In genomic region chr2:132420776-132421175, GRCh38 we compare ENCODE assay signal across 23 cellular contexts. TPM values are rescaled to one million over a fixed set of nuclear protein-coding genes. Genes with fewer than 3 reads are reported as not detected.
A peak's percentile ranks its signal among the peaks of the same experiment; 100 is the strongest.
DNase-seq lines count a peak whose midpoint lies in the region; ATAC-seq and TF ChIP-seq lines count a peak whose summit lies in the region.
"Had no signal": no experiment of that assay in that cellular context is flagged by ENCODE, and none has a peak within 500 bp of the region (broad histone marks: within the 10 kb centered on the region; RNA-seq: fewer than 3 reads in every experiment).

No MANE protein-coding gene starts in this region.

- in situ Hi-C loops in IMR-90 (cut with MboI; ENCODE audit: low sequenced_read_pairs): no loop called here

- POLR2A ChIA-PET in IMR-90 (lab: Charles Lee; ENCODE audit: unreplicated experiment): no interaction called here

- H4K8ac ChIP-seq in IMR-90 (ENCODE audit: low read depth in 2 of 2, low read length in 2 of 2): no peak overlapping the region

- DNase-seq in IMR-90 (no peak), SK-N-MC (ENCODE audit: low read depth, low spot score) (no peak), fibroblast of peridontal ligament (ENCODE audit: extremely low read depth) (peak; percentile 23), smooth muscle cell (lab: John Stamatoyannopoulos, UW; ENCODE audit: unreplicated experiment) (no peak), SW 1271 (lab: John Stamatoyannopoulos, UW) (no peak), cardiac septum (ENCODE audit: low spot score) (no peak)
- DNase-seq: activated CD4-positive, alpha-beta T cell treated with anti-CD3 and anti-CD28 coated beads for 4 hours; activated effector memory CD4-positive, alpha-beta T cell treated with Interleukin-2 at 50 U/mL for 16 hours; activated naive CD8-positive, alpha-beta T cell treated with anti-CD3 and anti-CD28 coated beads for 36 hours; CD4-positive, CD25-positive, alpha-beta regulatory T cell; cerebellar nuclear complex; EL; GOT3; heart left ventricle; MV-4-11; NCI-H510A; Peyer's patch; posterior cingulate gyrus; right cardiac atrium; stimulated activated naive CD4-positive, alpha-beta T cell; T-helper 2 cell had no signal

- dilution Hi-C loops in IMR-90 (cut with HindIII; ENCODE audit: low sequenced_read_pairs, unreplicated experiment): no loop called here

- H4K20me1 ChIP-seq in IMR-90 (ENCODE audit: insufficient read depth, low read length) (no peaks in the 10 kb centered on the region), smooth muscle cell (ENCODE audit: low read depth) (no peaks in the 10 kb centered on the region)

- no peak overlapping the region for H4K91ac ChIP-seq in IMR-90 (ENCODE audit: insufficient read depth, low read depth, low read length)

- H3K9me3 ChIP-seq in IMR-90 (ENCODE audit: control insufficient read depth, insufficient read depth, low read length): no peaks in the 10 kb centered on the region
- H3K9me3 ChIP-seq in SK-N-MC (ENCODE audit: low read depth, low read length): no peaks in the 10 kb centered on the region
- H3K9me3 ChIP-seq in smooth muscle cell (replicated peaks; ENCODE audit: low read depth): no peaks in the 10 kb centered on the region
- H3K9me3 ChIP-seq: heart left ventricle, Peyer's patch had no signal

- H3K9me1 ChIP-seq in IMR-90 (ENCODE audit: insufficient read depth, low read length): peaks cover 11% of the 10 kb centered on the region; the same call in 1 of the 2 replicates

- no peak overlapping the region for H3K56ac ChIP-seq in IMR-90 (ENCODE audit: extremely low read depth, insufficient read depth, low read length)

- no peaks in the 10 kb centered on the region for H3K27me3 ChIP-seq in IMR-90 (ENCODE audit: control insufficient read depth, insufficient read depth, low read length)
- H3K27me3 ChIP-seq in smooth muscle cell (ENCODE audit: low read depth): peaks cover 7% of the 10 kb centered on the region
- H3K27me3 ChIP-seq: Peyer's patch had no signal

- no peak overlapping the region for H2BK20ac ChIP-seq in IMR-90 (ENCODE audit: low read depth, low read length)

- 0 out of 2 replicates have a peak overlapping the region, but pooled peaks have one; percentile 8 for H3K14ac ChIP-seq in IMR-90 (replicated peaks; ENCODE audit: low read depth, low read length)

- no peak overlapping the region; the same call in 1 of the 2 replicates for H3K23ac ChIP-seq in IMR-90 (ENCODE audit: low read depth, low read length)

- intact Hi-C loops in IMR-90 (cut with micrococcal nuclease): no loop called here
- intact Hi-C loops in cardiac septum (cut with DNase I): no loop called here

- no peak overlapping the region for H2BK5ac ChIP-seq in IMR-90 (ENCODE audit: low read depth, low read length, poor library complexity, severe bottlenecking)

- no peak overlapping the region for H2AK9ac ChIP-seq in IMR-90 (replicated peaks; ENCODE audit: low read depth, low read length, poor library complexity)

- H2BK15ac ChIP-seq in IMR-90 (ENCODE audit: low read depth, low read length): no peak overlapping the region; the same call in 2 of the 3 replicates

- CTCF ChIA-PET in IMR-90 (lab: Yijun Ruan, JAX): interaction anchor here (1.1 to 1.3 kb wide), 2 partner anchors 13 to 28 kb away, joined by 3 to 4 read pairs; no protein-coding TSS in a partner anchor

- WGBS in IMR-90 (ENCODE audit: extremely low coverage in 2 of 2, insufficient read length in 1 of 2), 2 experiments: no CpG with 5 or more reads among the region's 2 CpGs
- 93% methylated on average over 2 of the region's 2 CpGs for WGBS in smooth muscle cell (ENCODE audit: low lambda C conversion rate)

- no peak overlapping the region for H4K5ac ChIP-seq in IMR-90 (ENCODE audit: low read depth, low read length)

- peak overlapping the region; percentile 50; the same call in 1 of the 2 replicates for H3K4me2 ChIP-seq in IMR-90 (ENCODE audit: low read depth, low read length)
- no peak overlapping the region for H3K4me2 ChIP-seq in smooth muscle cell

- H3K9ac ChIP-seq in IMR-90 (ENCODE audit: low read depth, low read length) (no peak overlapping the region), SK-N-MC (ENCODE audit: insufficient read length) (no peak overlapping the region), smooth muscle cell (ENCODE audit: low read depth) (no peak overlapping the region)

- no peak for ATAC-seq in IMR-90 (ENCODE audit: low read depth)
- no peak for ATAC-seq in GM18873 (IDR thresholded peaks at IDR 0.05; ENCODE audit: low FRiP score, unreplicated experiment)
- ATAC-seq: heart left ventricle, right cardiac atrium had no signal

- H3K36me3 ChIP-seq in IMR-90 (ENCODE audit: control insufficient read depth, insufficient read depth, low read length): no peaks in the 10 kb centered on the region
- H3K36me3 ChIP-seq in SK-N-MC (ENCODE audit: insufficient read depth, low read length): no peaks in the 10 kb centered on the region
- no peaks in the 10 kb centered on the region for H3K36me3 ChIP-seq in smooth muscle cell (ENCODE audit: low read depth)
- H3K36me3 ChIP-seq: heart left ventricle, Peyer's patch had no signal

- peaks cover 8% of the 10 kb centered on the region for H3K4me1 ChIP-seq in IMR-90 (ENCODE audit: control insufficient read depth, insufficient read depth, low read length)
- H3K4me1 ChIP-seq in smooth muscle cell (ENCODE audit: low read depth): peaks cover 4% of the 10 kb centered on the region

- H3K27ac ChIP-seq in IMR-90 (ENCODE audit: insufficient read depth, low read length) (no peak overlapping the region), SK-N-MC (no peak overlapping the region), smooth muscle cell (ENCODE audit: low read depth) (no peak overlapping the region)
- H3K27ac ChIP-seq: heart left ventricle, HL-60, Peyer's patch had no signal

- no peaks in the 10 kb centered on the region for H3K79me2 ChIP-seq in smooth muscle cell (ENCODE audit: low read depth)

- no peak overlapping the region for H2AK5ac ChIP-seq in IMR-90 (ENCODE audit: low read depth, low read length)

- peaks cover 0 to 6% of the 10 kb centered on the region in 2 experiments; a peak in 3 of 4 replicates for H3K79me1 ChIP-seq in IMR-90 (ENCODE audit: low read depth in 1 of 2, low read length in 2 of 2)

- H3K4me3 ChIP-seq in IMR-90 (ENCODE audit: insufficient read depth, low read depth, low read length) (no peak overlapping the region), SK-N-MC (peak overlapping the region; percentile 87), smooth muscle cell (no peak overlapping the region)
- H3K4me3 ChIP-seq: heart left ventricle, Peyer's patch had no signal

- TF ChIP-seq POLR2A in IMR-90 (IDR thresholded peaks at IDR 0.05; ENCODE audit: low read depth, low read length): no peak

- TF ChIP-seq RAD21 in IMR-90 (IDR thresholded peaks at IDR 0.05; ENCODE audit: low read length): no peak

- BruUV-seq in IMR-90 (replicated peaks; lab: Mats Ljungman, UMichigan): no TSS peak

- TF ChIP-seq CTCF in IMR-90 (conservative IDR thresholded peaks at IDR 0.05; ENCODE audit: low read depth, low read length): no peak
- no peak for TF ChIP-seq CTCF in smooth muscle cell (IDR thresholded peaks at IDR 0.05; ENCODE audit: borderline replicate concordance, insufficient read depth, poor library complexity, severe bottlenecking)

- H2AFZ ChIP-seq in IMR-90 (replicated peaks; ENCODE audit: low read length, poor library complexity) (no peak overlapping the region), smooth muscle cell (ENCODE audit: low read depth) (peak overlapping the region; percentile 35)

- no peak overlapping the region for H3K18ac ChIP-seq in IMR-90 (ENCODE audit: low read depth, low read length)

- peaks cover 1% of the 10 kb centered on the region for H3F3A ChIP-seq in smooth muscle cell (ENCODE audit: low read depth)

- no peak overlapping the region for H3K4ac ChIP-seq in IMR-90 (ENCODE audit: low read depth, low read length)

- H2BK120ac ChIP-seq in IMR-90 (ENCODE audit: low read depth, low read length): peak overlapping the region; percentile 21; the same call in 1 of the 2 replicates

TF ChIP-seq in IMR-90, 13 proteins besides CTCF, POLR2A, EP300 and RAD21 (continues in another document):
- TF ChIP-seq MAZ (IDR thresholded peaks at IDR 0.05; ENCODE audit: borderline replicate concordance, low read depth, low read length) (no peak), RCOR1 (IDR thresholded peaks at IDR 0.05; ENCODE audit: insufficient replicate concordance, low read length) (no peak), SMC3 (IDR thresholded peaks at IDR 0.05; ENCODE audit: low read depth, low read length) (no peak), NFE2L2 (IDR thresholded peaks at IDR 0.05; ENCODE audit: low read depth, low read length) (no peak), BHLHE40 (IDR thresholded peaks at IDR 0.05; ENCODE audit: low read depth, low read length) (no peak), USF2 (IDR thresholded peaks at IDR 0.05; ENCODE audit: low read depth, low read length) (no peak), CHD1 (IDR thresholded peaks at IDR 0.05; ENCODE audit: low read depth, low read length) (no peak), MAFK (IDR thresholded peaks at IDR 0.05; ENCODE audit: low read depth, low read length) (no peak), ELK1 (IDR thresholded peaks at IDR 0.05; ENCODE audit: borderline replicate concordance, low read depth, low read length) (no peak), RFX5 (IDR thresholded peaks at IDR 0.05; ENCODE audit: low read depth, low read length) (no peak), FOS (IDR thresholded peaks at IDR 0.05; ENCODE audit: low read depth, low read length) (no peak), CEBPB (IDR thresholded peaks at IDR 0.05; ENCODE audit: low read depth, low read length) (no peak)

RNA-seq across cellular contexts. Expression of gene GPR39, which starts 4.2 kb away (rescaled TPM):
- 7.2 and 9.0 TPM in 2 replicates for total RNA-seq in IMR-90 (2012; rRNA removed)
- 4.4 and 5.4 TPM in 2 replicates for polyA plus RNA-seq in IMR-90 (2012; rRNA removed)
- polyA plus RNA-seq in IMR-90 (2012; cell fraction: cytosol; rRNA removed): 3.5 and 6.1 TPM in 2 replicates
- polyA plus RNA-seq in IMR-90 (2012; cell fraction: nucleus; rRNA removed; ENCODE audit: low replicate concordance): 2.0 and 4.2 TPM in 2 replicates
- total RNA-seq in smooth muscle cell: 0.90 and 1.4 TPM in 2 replicates
- 0.87 and 2.4 TPM in 2 replicates for polyA plus RNA-seq in smooth muscle cell
- not detected for total RNA-seq in cardiac septum
- total RNA-seq: activated naive CD8-positive, alpha-beta T cell treated with anti-CD3 and anti-CD28 coated beads for 36 hours; CD4-positive, CD25-positive, alpha-beta regulatory T cell; heart left ventricle; right cardiac atrium had no signal
- polyA plus RNA-seq: CD4-positive, CD25-positive, alpha-beta regulatory T cell; right cardiac atrium had no signal
